16 cellular contexts compared by ENCODE assay signal in the genomic region with DNA sequence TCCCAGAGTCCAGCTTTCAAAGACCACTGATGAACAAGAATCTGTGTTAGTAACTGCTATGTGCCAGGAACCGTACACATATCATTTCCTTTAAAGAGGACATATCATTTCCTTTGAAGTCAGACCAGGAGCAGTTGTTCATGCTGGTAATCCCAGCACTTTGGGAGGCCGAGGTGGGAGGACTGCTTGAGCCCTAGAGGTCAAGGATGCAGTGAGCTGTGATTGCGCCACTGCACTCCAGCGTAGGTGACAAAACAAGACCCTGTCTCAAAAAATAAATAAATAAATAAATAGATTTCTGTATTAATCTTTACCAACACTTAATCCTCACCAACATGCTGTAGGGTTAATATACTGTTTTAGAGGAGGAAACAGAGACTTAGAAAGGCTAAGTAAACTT. TPM values are rescaled to one million over a fixed set of nuclear protein-coding genes. Genes with fewer than 3 reads are reported as not detected.
DNase-seq lines count a peak whose midpoint lies in the region; ATAC-seq and TF ChIP-seq lines count a peak whose summit lies in the region.
"Had no signal": no experiment of that assay in that cellular context is flagged by ENCODE, and none has a peak within 500 bp of the region (broad histone marks: within the 10 kb centered on the region; RNA-seq: fewer than 3 reads in every experiment).

No MANE protein-coding gene starts in this region.

- H3K9me2 ChIP-seq in Karpas-422 (replicated peaks; ENCODE audit: insufficient read depth, low read length) (no peaks in the 10 kb centered on the region), OCI-LY7 (ENCODE audit: insufficient read depth, low read length) (no peaks in the 10 kb centered on the region)

- peaks cover 12% of the 10 kb centered on the region for H3K4me1 ChIP-seq in cardiac muscle cell (ENCODE audit: low read depth)
- H3K4me1 ChIP-seq in Karpas-422 (ENCODE audit: low read length) = peaks cover 38% of the 10 kb centered on the region
- peaks cover 44% of the 10 kb centered on the region for H3K4me1 ChIP-seq in OCI-LY7 (ENCODE audit: insufficient read depth, low read length, poor library complexity, severe bottlenecking)
- peaks cover 9% of the 10 kb centered on the region in 2 experiments for H3K4me1 ChIP-seq in neutrophil (ENCODE audit: control insufficient read depth in 1 of 2, insufficient read depth in 1 of 2, low read depth in 1 of 2, low read length in 1 of 2)

- POLR2A ChIA-PET in OCI-LY7 (lab: Charles Lee) = interaction anchor here (0.6 to 3.6 kb wide), 15 partner anchors 9 to 82 kb away, joined by 3 to 35 read pairs (median 5); a partner anchor contains a TSS

- H3K36me3 ChIP-seq in cardiac muscle cell = no peaks in the 10 kb centered on the region
- no peaks in the 10 kb centered on the region for H3K36me3 ChIP-seq in Karpas-422 (ENCODE audit: insufficient read depth, low read length)
- H3K36me3 ChIP-seq in OCI-LY7 (ENCODE audit: insufficient read depth, low read length) = no peaks in the 10 kb centered on the region
- H3K36me3 ChIP-seq in neutrophil = no peaks in the 10 kb centered on the region
- H3K36me3 ChIP-seq: BLaER1 treated with 17β-estradiol and CSF1 and Interleukin-3, amounts not matched to agents 10 nM and 100 nM had no signal

- H3K9ac ChIP-seq in Karpas-422 (ENCODE audit: low read length) = peak overlapping the region; percentile 13; the same call in 1 of the 2 replicates
- H3K9ac ChIP-seq: BLaER1 treated with 17β-estradiol and CSF1 and Interleukin-3, amounts not matched to agents 10 nM and 100 nM had no signal

- no peak overlapping the region for H3K4me3 ChIP-seq in cardiac muscle cell
- no peak overlapping the region for H3K4me3 ChIP-seq in Karpas-422 (ENCODE audit: low read length)
- H3K4me3 ChIP-seq in OCI-LY7 (ENCODE audit: low read depth, low read length, poor library complexity, severe bottlenecking) = peak overlapping the region; percentile 50
- no peak overlapping the region for H3K4me3 ChIP-seq in neutrophil (ENCODE audit: low read depth in 1 of 2, low read length in 1 of 2)
- H3K4me3 ChIP-seq: BLaER1 treated with 17β-estradiol and CSF1 and Interleukin-3, amounts not matched to agents 10 nM and 100 nM had no signal

- CTCF ChIA-PET in OCI-LY7 (lab: Charles Lee; ENCODE audit: unreplicated experiment) = no interaction called here

- peaks cover 0 to 4% (median 0%) of the 10 kb centered on the region in 3 donors for H3K36me3 Mint-ChIP-seq in immature natural killer cell
- H3K36me3 Mint-ChIP-seq: CD4-positive, CD25-positive, alpha-beta regulatory T cell had no signal

- peak overlapping the region; percentile 44 for H3K4me2 ChIP-seq in Karpas-422 (ENCODE audit: low read depth, low read length, poor library complexity, severe bottlenecking)
- H3K4me2 ChIP-seq in OCI-LY7 (ENCODE audit: low read length) = peak overlapping the region; percentile 69

- no peaks in the 10 kb centered on the region for H3K27me3 ChIP-seq in cardiac muscle cell
- H3K27me3 ChIP-seq in Karpas-422 (ENCODE audit: low read length) = no peaks in the 10 kb centered on the region
- no peaks in the 10 kb centered on the region for H3K27me3 ChIP-seq in neutrophil
- H3K27me3 ChIP-seq: BLaER1 treated with 17β-estradiol and CSF1 and Interleukin-3, amounts not matched to agents 10 nM and 100 nM had no signal

- H3K79me2 ChIP-seq in Karpas-422 (ENCODE audit: low read length) (no peaks in the 10 kb centered on the region), OCI-LY7 (ENCODE audit: insufficient read depth, low read depth, low read length) (no peaks in the 10 kb centered on the region)

- H3K4me1 Mint-ChIP-seq in immature natural killer cell = no peaks in the 10 kb centered on the region
- H3K4me1 Mint-ChIP-seq: CD4-positive, CD25-positive, alpha-beta regulatory T cell had no signal

- H3K9me3 Mint-ChIP-seq in immature natural killer cell = no peaks in the 10 kb centered on the region

- H3K27ac ChIP-seq in cardiac muscle cell (peak overlapping the region; percentile 71), Karpas-422 (ENCODE audit: low read length) (peak overlapping the region; percentile 53), OCI-LY7 (ENCODE audit: low read depth, low read length, poor library complexity, severe bottlenecking) (peak overlapping the region; percentile 26), neutrophil (peak overlapping the region; percentile 14)
- H3K27ac ChIP-seq: BLaER1 treated with 17β-estradiol and CSF1 and Interleukin-3, amounts not matched to agents 10 nM and 100 nM had no signal

- DNase-seq in cardiac muscle cell (ENCODE audit: low read depth in 1 of 2, low spot score in 1 of 2) (no peak), left ventricle myocardium superior (no peak), Karpas-422 (no peak), OCI-LY7 (ENCODE audit: low spot score) (no peak), GM19238 (ENCODE audit: insufficient read length, low spot score) (no peak), immature natural killer cell (no peak)
- DNase-seq: ACHN; Calu3; CD4-positive, CD25-positive, alpha-beta regulatory T cell; DMS79; EL; HCEC 1CT; HFFc6 had no signal

- no peak overlapping the region for H3K4me3 Mint-ChIP-seq in immature natural killer cell
- H3K4me3 Mint-ChIP-seq: CD4-positive, CD25-positive, alpha-beta regulatory T cell; HFFc6 had no signal

- no peaks in the 10 kb centered on the region for H3K9me3 ChIP-seq in cardiac muscle cell (ENCODE audit: low read depth)
- no peaks in the 10 kb centered on the region for H3K9me3 ChIP-seq in Karpas-422 (ENCODE audit: low read length)
- no peaks in the 10 kb centered on the region for H3K9me3 ChIP-seq in OCI-LY7 (ENCODE audit: low read length)
- H3K9me3 ChIP-seq in neutrophil = no peaks in the 10 kb centered on the region

- H2AFZ ChIP-seq in Karpas-422 (ENCODE audit: low read length) (no peak overlapping the region), OCI-LY7 (ENCODE audit: low read length) (peak overlapping the region; percentile 83; the same call in 1 of the 2 replicates)

- no peak overlapping the region for H3K27ac Mint-ChIP-seq in immature natural killer cell
- H3K27ac Mint-ChIP-seq: CD4-positive, CD25-positive, alpha-beta regulatory T cell; HFFc6 had no signal

- ATAC-seq in left ventricle myocardium superior (no peak), GM19324 (IDR thresholded peaks at IDR 0.05; ENCODE audit: low FRiP score, unreplicated experiment) (no peak)

- no peak for TF ChIP-seq CTCF in cardiac muscle cell (IDR thresholded peaks at IDR 0.05; ENCODE audit: low read depth, low read length)
- TF ChIP-seq CTCF in OCI-LY7 (conservative IDR thresholded peaks at IDR 0.05; ENCODE audit: low read length) = no peak
- TF ChIP-seq CTCF in neutrophil (IDR thresholded peaks at IDR 0.05) = no peak

- peaks cover 0 to 2% (median 0%) of the 10 kb centered on the region in 3 donors for H3K27me3 Mint-ChIP-seq in immature natural killer cell (ENCODE audit: low read depth in 3 of 3)
- H3K27me3 Mint-ChIP-seq: CD4-positive, CD25-positive, alpha-beta regulatory T cell had no signal

- H4K20me1 ChIP-seq in Karpas-422 (ENCODE audit: insufficient read depth, low read depth, low read length) (no peaks in the 10 kb centered on the region), OCI-LY7 (ENCODE audit: insufficient read depth, low read length) (no peaks in the 10 kb centered on the region)
- H4K20me1 ChIP-seq: BLaER1 treated with 17β-estradiol and CSF1 and Interleukin-3, amounts not matched to agents 10 nM and 100 nM had no signal

- intact Hi-C loops in left ventricle myocardium superior (cut with micrococcal nuclease) = no loop called here
- intact Hi-C loops in OCI-LY7 (cut with micrococcal nuclease; ENCODE audit: unreplicated experiment) = no loop called here

- BruUV-seq in OCI-LY7 (replicated peaks; lab: Mats Ljungman, UMichigan) = no TSS peak

RNA-seq across cellular contexts. Expression of a gene that starts 23.9 kb away (rescaled TPM):
- total RNA-seq in cardiac muscle cell (69.2 and 100 TPM in 2 replicates), left ventricle myocardium superior (159 TPM), OCI-LY7 (2022) (268 and 296 TPM in 2 replicates)
- polyA plus RNA-seq in cardiac muscle cell (56.7 and 62.4 TPM in 2 replicates), immature natural killer cell (10 to 100 TPM; 29.4 to 44.4 (median 30.9) TPM)
- total RNA-seq in Karpas-422 (2014; rRNA removed; shearing (Covaris generic); ENCODE audit: low replicate concordance) = 772 and 806 TPM in 2 replicates
- 171 and 210 TPM in 2 replicates for total RNA-seq in OCI-LY7 (2014; rRNA removed; shearing (Covaris generic))

Comparison
In these comparisons a context has a peak if more than half of its experiments do, and no peak if none do; other contexts are left out.
1. H3K27ac ChIP-seq: peak in every context shown above with its lines; median percentile 71 in cardiac muscle cell; 53 in Karpas-422; 26 in OCI-LY7; 14 in neutrophil.